In genomic region chr16:68902376-68903345, GRCh38 we compare ENCODE assay signal across 8 cellular contexts. TPM values are rescaled to one million over a fixed set of nuclear protein-coding genes. Genes with fewer than 3 reads are reported as not detected.
DNase-seq lines count a peak whose midpoint lies in the region; ATAC-seq and TF ChIP-seq lines count a peak whose summit lies in the region.

No MANE protein-coding gene starts in this region.

- intact Hi-C loops in natural killer cell (cut with micrococcal nuclease) = no loop called here

- H3K4me1 ChIP-seq in RWPE2 (ENCODE audit: insufficient read depth, poor library complexity, severe bottlenecking) (no peaks in the 10 kb centered on the region), neural progenitor cell (peaks cover 6% of the 10 kb centered on the region)

- H3K27me3 Mint-ChIP-seq in neural progenitor cell (ENCODE audit: insufficient read depth, low read depth) = peaks cover 9% of the 10 kb centered on the region
- H3K27me3 Mint-ChIP-seq in natural killer cell (ENCODE audit: low read depth in 2 of 2) = no peaks in the 10 kb centered on the region

- H3K27ac Mint-ChIP-seq in neural progenitor cell = no peak overlapping the region
- H3K27ac Mint-ChIP-seq in natural killer cell = no peak overlapping the region

- no peak overlapping the region for H3K9ac ChIP-seq in neural progenitor cell

- H3K4me2 ChIP-seq in neural progenitor cell = no peak overlapping the region

- H3K36me3 ChIP-seq in RWPE2 (ENCODE audit: low read depth) = peaks cover 19% of the 10 kb centered on the region
- H3K36me3 ChIP-seq in neural progenitor cell = no peaks in the 10 kb centered on the region

- DNase-seq in GM12864 (ENCODE audit: low read depth) (no peak), NCI-H1092 treated with DMSO at 0.1 percent for 48 hours (lab: John Stamatoyannopoulos, UW) (peak; percentile 88), RWPE2 (ENCODE audit: low spot score) (no peak), fibroblast of gingiva (ENCODE audit: low read depth) (peak; percentile 42), neural progenitor cell (ENCODE audit: low spot score) (peak; percentile 75), natural killer cell (no peak)
- DNase-seq in effector CD4-positive, alpha-beta T cell = no peak

- no peaks in the 10 kb centered on the region for H4K20me1 ChIP-seq in neural progenitor cell (ENCODE audit: low read depth)

- H3K9me3 ChIP-seq in RWPE2 (ENCODE audit: severe bottlenecking) (no peaks in the 10 kb centered on the region), neural progenitor cell (ENCODE audit: low read depth) (no peaks in the 10 kb centered on the region)

- H3K9me3 Mint-ChIP-seq in neural progenitor cell (no peaks in the 10 kb centered on the region), natural killer cell (no peaks in the 10 kb centered on the region)

- H3K4me1 Mint-ChIP-seq in neural progenitor cell (peaks cover 15% of the 10 kb centered on the region), natural killer cell (no peaks in the 10 kb centered on the region)

- peaks cover 8% of the 10 kb centered on the region for H3F3A ChIP-seq in neural progenitor cell (ENCODE audit: low read depth)

- no peak overlapping the region for H3K4me3 ChIP-seq in GM12864 (ENCODE audit: low read depth, low read length)
- H3K4me3 ChIP-seq in RWPE2 (ENCODE audit: severe bottlenecking) = no peak overlapping the region
- no peak overlapping the region for H3K4me3 ChIP-seq in neural progenitor cell

- no peak overlapping the region for H3K4me3 Mint-ChIP-seq in neural progenitor cell
- no peak overlapping the region for H3K4me3 Mint-ChIP-seq in natural killer cell

- ATAC-seq in RWPE2 (ENCODE audit: low read depth) = peak; percentile 73
- ATAC-seq in natural killer cell = no peak
- no peak for ATAC-seq in GM18868 (IDR thresholded peaks at IDR 0.05; ENCODE audit: unreplicated experiment)

- no peak overlapping the region for H3K27ac ChIP-seq in RWPE2 (ENCODE audit: poor library complexity, severe bottlenecking)
- H3K27ac ChIP-seq in neural progenitor cell = no peak overlapping the region

- TF ChIP-seq CTCF in GM12864 (IDR thresholded peaks at IDR 0.05; ENCODE audit: low read depth, low read length, missing control alignments) = peak; percentile 50
- TF ChIP-seq CTCF in RWPE2 (IDR thresholded peaks at IDR 0.05; ENCODE audit: poor library complexity, severe bottlenecking) = peak; percentile 86
- peak; percentile 87 for TF ChIP-seq CTCF in neural progenitor cell (IDR thresholded peaks at IDR 0.05)
- no peak for TF ChIP-seq CTCF in natural killer cell (IDR thresholded peaks at IDR 0.05)

- H3K79me2 ChIP-seq in neural progenitor cell (ENCODE audit: low read depth) = no peaks in the 10 kb centered on the region

- no peak overlapping the region for H2AFZ ChIP-seq in neural progenitor cell (replicated peaks)

- no peaks in the 10 kb centered on the region for H3K27me3 ChIP-seq in RWPE2 (ENCODE audit: insufficient read depth, poor library complexity, severe bottlenecking)
- H3K27me3 ChIP-seq in neural progenitor cell = no peaks in the 10 kb centered on the region

- H3K36me3 Mint-ChIP-seq in neural progenitor cell = peaks cover 4% of the 10 kb centered on the region
- no peaks in the 10 kb centered on the region for H3K36me3 Mint-ChIP-seq in natural killer cell

RNA-seq across cellular contexts. Expression of gene TANGO6, which starts 59.3 kb away (rescaled TPM):
- total RNA-seq in neural progenitor cell (ENCODE audit: low replicate concordance) (12.8 and 14.4 TPM in 2 replicates), natural killer cell (10 to 100 TPM; 21.2 to 27.3 (median 23.9) TPM)

Comparison
In these comparisons a context has a peak if more than half of its experiments do, and no peak if none do; other contexts are left out.
1. DNase-seq: peak in NCI-H1092 treated with DMSO at 0.1 percent for 48 hours (single experiment), fibroblast of gingiva (single experiment) and neural progenitor cell (single experiment); none in GM12864 (single experiment), RWPE2 (single experiment), natural killer cell (single experiment) and effector CD4-positive, alpha-beta T cell (single experiment).